Comparison of ENCODE assay signal across 3 cellular contexts in genomic region chr1:18481921-18482701, GRCh38.
A peak's percentile ranks its signal among the peaks of the same experiment; 100 is the strongest.
TF ChIP-seq lines count a peak whose summit lies in the region.

No MANE protein-coding gene starts in this region.

TF ChIP-seq in SK-N-SH, 30 proteins besides CTCF, POLR2A, EP300 and RAD21:
- TF ChIP-seq PBX3 (IDR thresholded peaks at IDR 0.05) (no peak), NRF1 (IDR thresholded peaks at IDR 0.05; ENCODE audit: low read depth, low read length) (no peak), FOXJ3 (CRISPR knock-in tag; IDR thresholded peaks at IDR 0.05) (no peak), USF2 (IDR thresholded peaks at IDR 0.05; ENCODE audit: borderline replicate concordance, low read depth, low read length) (no peak)

TF ChIP-seq in SK-N-SH treated with all-trans-retinoic acid at 6 μM for 48 hours, 23 proteins besides CTCF, POLR2A, EP300 and RAD21:
- TF ChIP-seq TCF4 (CRISPR knock-in tag; IDR thresholded peaks at IDR 0.05; ENCODE audit: borderline replicate concordance) (no peak), ZFP30 (CRISPR knock-in tag; IDR thresholded peaks at IDR 0.05) (no peak), CSDC2 (CRISPR knock-in tag; IDR thresholded peaks at IDR 0.05) (no peak), OSR1 (CRISPR knock-in tag; IDR thresholded peaks at IDR 0.05) (no peak), CSRNP3 (CRISPR knock-in tag; IDR thresholded peaks at IDR 0.05) (no peak), ZFP3 (CRISPR knock-in tag; IDR thresholded peaks at IDR 0.05) (no peak), ESRRG (CRISPR knock-in tag; IDR thresholded peaks at IDR 0.05) (no peak), PPARA (CRISPR knock-in tag; IDR thresholded peaks at IDR 0.05; ENCODE audit: borderline replicate concordance) (no peak), RARB (CRISPR knock-in tag; IDR thresholded peaks at IDR 0.05) (no peak), ISL1 (CRISPR knock-in tag; IDR thresholded peaks at IDR 0.05) (no peak)

TF ChIP-seq in K562, 482 proteins besides CTCF, POLR2A, EP300 and RAD21:
- peak; percentile 71 for TF ChIP-seq GABPA (tag; conservative IDR thresholded peaks at IDR 0.05; ENCODE audit: low read depth)
- TF ChIP-seq ZNF253 (CRISPR knock-in tag; conservative IDR thresholded peaks at IDR 0.05) = no peak
- no peak for TF ChIP-seq JUN (IDR thresholded peaks at IDR 0.05; ENCODE audit: borderline replicate concordance, low read depth, low read length)
- no peak for TF ChIP-seq JUN (CRISPR knock-in tag; IDR thresholded peaks at IDR 0.05; ENCODE audit: borderline replicate concordance)
- TF ChIP-seq ZBTB17 (CRISPR knock-in tag; IDR thresholded peaks at IDR 0.05) = peak; percentile 56; the same call in 1 of the 2 replicates
- TF ChIP-seq UBTF (IDR thresholded peaks at IDR 0.05; ENCODE audit: borderline replicate concordance in 1 of 2, low read depth in 2 of 2, low read length in 2 of 2) = 0 out of 4 replicates have a peak, but pooled peaks of 1 of the 2 experiments have one; percentile 57
- TF ChIP-seq ETV5 (CRISPR knock-in tag; IDR thresholded peaks at IDR 0.05; ENCODE audit: low read depth) = 0 out of 2 replicates have a peak, but pooled peaks have one; percentile 23
- TF ChIP-seq RFX1 (IDR thresholded peaks at IDR 0.05) = peak; percentile 46
- no peak for TF ChIP-seq LEF1 (IDR thresholded peaks at IDR 0.05)
- 0 out of 6 replicates have a peak, but pooled peaks of 1 of the 3 experiments have one; percentile 33 for TF ChIP-seq ZBTB11 (CRISPR knock-in tag; IDR thresholded peaks at IDR 0.05)
